In genomic region chr12:27246774-27247173, GRCh38 we compare ENCODE assay signal across 11 cellular contexts. TPM values are rescaled to one million over a fixed set of nuclear protein-coding genes. Genes with fewer than 3 reads are reported as not detected.
DNase-seq lines count a peak whose midpoint lies in the region; ATAC-seq and TF ChIP-seq lines count a peak whose summit lies in the region.
"Had no signal": no experiment of that assay in that cellular context is flagged by ENCODE, and none has a peak within 500 bp of the region (broad histone marks: within the 10 kb centered on the region; RNA-seq: fewer than 3 reads in every experiment).

No MANE protein-coding gene starts in this region.

- H3K27ac Mint-ChIP-seq in endodermal cell, result peak overlapping the region; percentile 13
- H3K27ac Mint-ChIP-seq in stimulated activated effector memory CD8-positive, alpha-beta T cell treated with anti-CD3 and anti-CD28 coated beads, Interleukin-12 subunit alpha, Interleukin-12 subunit beta, amount 100 ng/mL, for 72 hours, result no peak overlapping the region
- H3K27ac Mint-ChIP-seq: activated CD8-positive, alpha-beta T cell treated with anti-CD3 and anti-CD28 coated beads for 36 hours had no signal

- no peak overlapping the region for H3K4me3 Mint-ChIP-seq in endodermal cell
- no peak overlapping the region for H3K4me3 Mint-ChIP-seq in stimulated activated effector memory CD8-positive, alpha-beta T cell treated with anti-CD3 and anti-CD28 coated beads, Interleukin-12 subunit alpha, Interleukin-12 subunit beta, amount 100 ng/mL, for 72 hours
- H3K4me3 Mint-ChIP-seq: activated CD8-positive, alpha-beta T cell treated with anti-CD3 and anti-CD28 coated beads for 36 hours had no signal

- H3K9ac ChIP-seq in MM.1S (ENCODE audit: low read length) (peak overlapping the region; percentile 96; the same call in 1 of the 2 replicates), endodermal cell (ENCODE audit: extremely low read depth, low read length, poor library complexity, severe bottlenecking) (no peak overlapping the region), parathyroid adenoma (no peak overlapping the region)

- H3K9me3 ChIP-seq in MM.1S (replicated peaks; ENCODE audit: insufficient read depth, low read length) (no peaks in the 10 kb centered on the region), endodermal cell (ENCODE audit: control insufficient read depth, low read length) (peaks cover 6% of the 10 kb centered on the region), parathyroid adenoma (ENCODE audit: control insufficient read depth, low read length) (no peaks in the 10 kb centered on the region)
- H3K9me3 ChIP-seq: body of pancreas had no signal

- H3K4me2 ChIP-seq in MM.1S (ENCODE audit: low read depth, low read length) (peak overlapping the region; percentile 82), parathyroid adenoma (ENCODE audit: low read length) (peak overlapping the region; percentile 99)

- 94 to 100% methylated on average over 1 to 3 of the region's 5 CpGs for WGBS in endodermal cell (ENCODE audit: insufficient coverage in 1 of 2, insufficient read length in 1 of 2), 2 experiments

- H3K36me3 ChIP-seq in MM.1S (replicated peaks; ENCODE audit: insufficient read depth, low read length) (no peaks in the 10 kb centered on the region; the same call in 1 of the 2 replicates), endodermal cell (ENCODE audit: control insufficient read depth, insufficient read depth, low read length) (no peaks in the 10 kb centered on the region), parathyroid adenoma (ENCODE audit: control insufficient read depth, insufficient read depth, low read length) (no peaks in the 10 kb centered on the region)

- H3K9me2 ChIP-seq in MM.1S (replicated peaks; ENCODE audit: insufficient read depth, low read length), result no peaks in the 10 kb centered on the region

- peak overlapping the region; percentile 81 for H3K4me3 ChIP-seq in GM12864 (ENCODE audit: low read depth, low read length)
- peak overlapping the region; percentile 93 for H3K4me3 ChIP-seq in MM.1S (ENCODE audit: low read length)
- peak overlapping the region; percentile 97 for H3K4me3 ChIP-seq in endodermal cell (ENCODE audit: low read length)
- peak overlapping the region; percentile 96 for H3K4me3 ChIP-seq in parathyroid adenoma (ENCODE audit: low read depth, low read length)
- H3K4me3 ChIP-seq: body of pancreas had no signal

- ATAC-seq in GM18873 (IDR thresholded peaks at IDR 0.05; ENCODE audit: low FRiP score, unreplicated experiment), result no peak
- no peak for ATAC-seq in stimulated activated effector memory CD8-positive, alpha-beta T cell treated with anti-CD3 and anti-CD28 coated beads, Interleukin-12 subunit alpha, Interleukin-12 subunit beta, amount 100 ng/mL, for 72 hours
- ATAC-seq: activated CD8-positive, alpha-beta T cell treated with anti-CD3 and anti-CD28 coated beads for 36 hours; body of pancreas had no signal

- H3K36me3 Mint-ChIP-seq in endodermal cell (ENCODE audit: low read depth), result peaks cover 3% of the 10 kb centered on the region
- H3K36me3 Mint-ChIP-seq in stimulated activated effector memory CD8-positive, alpha-beta T cell treated with anti-CD3 and anti-CD28 coated beads, Interleukin-12 subunit alpha, Interleukin-12 subunit beta, amount 100 ng/mL, for 72 hours, result peaks cover 13% of the 10 kb centered on the region

- no peaks in the 10 kb centered on the region for H3K27me3 ChIP-seq in MM.1S (replicated peaks; ENCODE audit: insufficient read depth, low read length)
- no peaks in the 10 kb centered on the region for H3K27me3 ChIP-seq in endodermal cell (ENCODE audit: control insufficient read depth, insufficient read depth, low read length, poor library complexity, severe bottlenecking)
- H3K27me3 ChIP-seq in parathyroid adenoma (ENCODE audit: control insufficient read depth, insufficient read depth, low read length), result no peaks in the 10 kb centered on the region
- H3K27me3 ChIP-seq: body of pancreas had no signal

- H3K27ac ChIP-seq in MM.1S (ENCODE audit: low read length), result no peak overlapping the region
- H3K27ac ChIP-seq in endodermal cell (ENCODE audit: low read depth, low read length), result no peak overlapping the region
- no peak overlapping the region for H3K27ac ChIP-seq in parathyroid adenoma
- H3K27ac ChIP-seq: body of pancreas had no signal

- H3K79me2 ChIP-seq in MM.1S (ENCODE audit: low read length) (peaks cover 76% of the 10 kb centered on the region), parathyroid adenoma (peaks cover 34% of the 10 kb centered on the region)

- peaks cover 7% of the 10 kb centered on the region for H3K9me3 Mint-ChIP-seq in endodermal cell
- H3K9me3 Mint-ChIP-seq in stimulated activated effector memory CD8-positive, alpha-beta T cell treated with anti-CD3 and anti-CD28 coated beads, Interleukin-12 subunit alpha, Interleukin-12 subunit beta, amount 100 ng/mL, for 72 hours, result no peaks in the 10 kb centered on the region

- H3K4me1 ChIP-seq in MM.1S (ENCODE audit: low read length) (peaks cover 28% of the 10 kb centered on the region), endodermal cell (ENCODE audit: control insufficient read depth, insufficient read depth, low read length) (peaks cover 3% of the 10 kb centered on the region), parathyroid adenoma (peaks cover 9% of the 10 kb centered on the region)

- peaks cover 23% of the 10 kb centered on the region for H3K4me1 Mint-ChIP-seq in endodermal cell
- peaks cover 28% of the 10 kb centered on the region for H3K4me1 Mint-ChIP-seq in stimulated activated effector memory CD8-positive, alpha-beta T cell treated with anti-CD3 and anti-CD28 coated beads, Interleukin-12 subunit alpha, Interleukin-12 subunit beta, amount 100 ng/mL, for 72 hours

- no peak for TF ChIP-seq CTCF in GM12864 (IDR thresholded peaks at IDR 0.05; ENCODE audit: low read depth, low read length, missing control alignments)
- TF ChIP-seq CTCF in MM.1S (IDR thresholded peaks at IDR 0.05; ENCODE audit: low read length), result no peak
- no peak for TF ChIP-seq CTCF in endodermal cell (conservative IDR thresholded peaks at IDR 0.05)
- no peak for TF ChIP-seq CTCF in parathyroid adenoma (IDR thresholded peaks at IDR 0.05)

- H2AFZ ChIP-seq in MM.1S (ENCODE audit: low read length), result no peak overlapping the region
- H2AFZ ChIP-seq in parathyroid adenoma, result no peak overlapping the region

- peaks cover 12% of the 10 kb centered on the region for H3F3A ChIP-seq in MM.1S (ENCODE audit: insufficient read depth, low read length)

- H4K20me1 ChIP-seq in MM.1S (ENCODE audit: insufficient read depth, low read length), result no peaks in the 10 kb centered on the region

- DNase-seq in GM12864 (ENCODE audit: low read depth), result no peak
- no peak for DNase-seq in MM.1S
- DNase-seq in endodermal cell, result no peak
- no peak for DNase-seq in stimulated activated effector memory CD8-positive, alpha-beta T cell treated with anti-CD3 and anti-CD28 coated beads, Interleukin-12 subunit alpha, Interleukin-12 subunit beta, amount 100 ng/mL, for 72 hours (ENCODE audit: low spot score in 2 of 2)
- no peak for DNase-seq in GM19240 (ENCODE audit: insufficient read length, low spot score)
- no peak for DNase-seq in NCI-H82 treated with DMSO at 0.1 percent for 48 hours (lab: John Stamatoyannopoulos, UW; ENCODE audit: unreplicated experiment)
- DNase-seq: activated CD8-positive, alpha-beta T cell treated with anti-CD3 and anti-CD28 coated beads for 36 hours; body of pancreas; NCI-H2171 treated with DMSO at 0.1 percent for 48 hours had no signal

- no peaks in the 10 kb centered on the region for H3K27me3 Mint-ChIP-seq in endodermal cell (ENCODE audit: insufficient read depth)
- H3K27me3 Mint-ChIP-seq: activated CD8-positive, alpha-beta T cell treated with anti-CD3 and anti-CD28 coated beads for 36 hours had no signal

RNA-seq across cellular contexts. Expression of gene STK38L, which starts 2.7 kb away (rescaled TPM):
- total RNA-seq in endodermal cell, result 10 to 100 TPM; 33.2 to 78.3 TPM
- polyA plus RNA-seq in endodermal cell (2013, experiment 1 of 2), result 30.1 TPM
- polyA plus RNA-seq in endodermal cell (2013, experiment 2 of 2), result 28.9 TPM
